11 cellular contexts compared by ENCODE assay signal in the genomic region with DNA sequence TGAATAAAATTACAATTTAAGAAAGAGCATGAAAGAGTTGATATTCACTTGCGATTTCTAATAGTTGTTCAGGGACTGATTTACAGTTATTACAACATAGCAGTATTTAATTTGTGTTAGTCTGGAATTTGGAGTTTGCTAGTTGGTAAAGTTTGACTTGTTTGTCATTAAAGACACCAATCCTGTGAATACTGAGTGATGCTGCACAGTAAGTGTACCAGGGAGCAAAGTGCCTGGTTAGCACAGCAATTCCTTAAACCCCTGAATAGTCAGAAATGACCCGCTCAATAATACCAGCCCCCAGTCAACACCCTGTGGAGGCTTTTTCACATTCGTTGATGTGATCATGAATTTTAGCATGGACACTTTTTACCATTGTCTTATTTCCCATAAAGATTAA.
"Had no signal": no experiment of that assay in that cellular context is flagged by ENCODE, and none has a peak within 500 bp of the region (broad histone marks: within the 10 kb centered on the region; RNA-seq: fewer than 3 reads in every experiment).

No MANE protein-coding gene starts in this region.

- H3K4me1 ChIP-seq: HAP-1 had no signal

- H3K4me3 Mint-ChIP-seq: GM23338, H9, HFFc6 had no signal

- FAIRE-seq: H1, H54 had no signal

- H3K9me3 ChIP-seq: HAP-1 had no signal

- DNase-seq: GM23248, GOT3, H7, H9, HCEC 1CT, HFFc6 had no signal

- H3K4me3 ChIP-seq: GM23248, GM23338, HAP-1 had no signal

- ATAC-seq: GM23338, HCT116 had no signal

- H3K27ac ChIP-seq: GM23248 had no signal

- H3K9ac ChIP-seq: GM23248 had no signal

- H3K36me3 ChIP-seq: HAP-1 had no signal

- H2AFZ ChIP-seq: GM23248, GM23338 had no signal

- H3K27ac Mint-ChIP-seq: GM23338, H9, HFFc6 had no signal

- H3K4me2 ChIP-seq: GM23338 had no signal
